Comparison of ENCODE assay signal across 26 cellular contexts in genomic region chr20:55685425-55685824, GRCh38.
"Had no signal": no experiment of that assay in that cellular context is flagged by ENCODE, and none has a peak within 500 bp of the region (broad histone marks: within the 10 kb centered on the region; RNA-seq: fewer than 3 reads in every experiment).

No MANE protein-coding gene starts in this region.

- H3K4me3 Mint-ChIP-seq: dendritic cell treated with granulocyte-macrophage colony-stimulating factor and Interleukin-4, amounts not matched to agents 40 ng/mL and 50 ng/mL, for 4 days; effector memory CD8-positive, alpha-beta T cell; endodermal cell; mesothelial cell of epicardium had no signal

- H3K27ac Mint-ChIP-seq: dendritic cell treated with granulocyte-macrophage colony-stimulating factor and Interleukin-4, amounts not matched to agents 40 ng/mL and 50 ng/mL, for 4 days; effector memory CD8-positive, alpha-beta T cell; endodermal cell; mesothelial cell of epicardium had no signal

- H3K9me3 ChIP-seq: colonic mucosa, esophagus squamous epithelium, gastrocnemius medialis, heart right ventricle, left ventricle myocardium inferior, lower lobe of right lung, mucosa of descending colon had no signal

- H3K4me1 ChIP-seq: esophagus squamous epithelium, gastrocnemius medialis, heart right ventricle, left ventricle myocardium inferior, lower lobe of right lung had no signal

- H3K36me3 ChIP-seq: colonic mucosa, esophagus squamous epithelium, gastrocnemius medialis, heart right ventricle, left ventricle myocardium inferior, lower lobe of right lung had no signal

- H3K27me3 ChIP-seq: colonic mucosa, esophagus squamous epithelium, gastrocnemius medialis, heart right ventricle had no signal

- ATAC-seq: effector memory CD8-positive, alpha-beta T cell; esophagus mucosa; gastrocnemius medialis; lower lobe of right lung had no signal

- H3K27me3 Mint-ChIP-seq: dendritic cell treated with granulocyte-macrophage colony-stimulating factor and Interleukin-4, amounts not matched to agents 40 ng/mL and 50 ng/mL, for 4 days; effector memory CD8-positive, alpha-beta T cell had no signal

- H3K9me3 Mint-ChIP-seq: dendritic cell treated with granulocyte-macrophage colony-stimulating factor and Interleukin-4, amounts not matched to agents 40 ng/mL and 50 ng/mL, for 4 days; endodermal cell had no signal

- H3K27ac ChIP-seq: colonic mucosa, epithelial cell of prostate, esophagus squamous epithelium, gastrocnemius medialis, heart right ventricle, left ventricle myocardium inferior, lower lobe of right lung had no signal

- DNase-seq: colonic mucosa; cortex of kidney; effector CD8-positive, alpha-beta T cell; effector memory CD8-positive, alpha-beta T cell; endodermal cell; erythroblast; esophagus squamous epithelium; foreskin fibroblast; foreskin melanocyte; gastrocnemius medialis; glutamatergic neuron; head of caudate nucleus; heart right ventricle; hippocampal formation; left cardiac atrium; left ventricle myocardium inferior; lower lobe of right lung; mesenchymal stem cell; mucosa of descending colon had no signal

- FAIRE-seq: endometrium, islet of Langerhans, keratinocyte had no signal

- H3K4me3 ChIP-seq: colonic mucosa, esophagus squamous epithelium, gastrocnemius medialis, heart right ventricle, left ventricle myocardium inferior, lower lobe of right lung, mucosa of descending colon had no signal

- H3K4me1 Mint-ChIP-seq: mesothelial cell of epicardium had no signal

- H3K36me3 Mint-ChIP-seq: mesothelial cell of epicardium had no signal
